10 cellular contexts compared by ENCODE assay signal in genomic region chr16:2157480-2158261, GRCh38. TPM values are rescaled to one million over a fixed set of nuclear protein-coding genes. Genes with fewer than 3 reads are reported as not detected.
DNase-seq lines count a peak whose midpoint lies in the region; ATAC-seq and TF ChIP-seq lines count a peak whose summit lies in the region.
"Had no signal": no experiment of that assay in that cellular context is flagged by ENCODE, and none has a peak within 500 bp of the region (broad histone marks: within the 10 kb centered on the region; RNA-seq: fewer than 3 reads in every experiment).

No MANE protein-coding gene starts in this region.

- peak overlapping the region in 3 of 5 donors; percentile 31 to 48 (median 41) for H3K9ac ChIP-seq in subcutaneous abdominal adipose tissue (ENCODE audit: low read length in 5 of 5)

- H3K4me1 Mint-ChIP-seq in activated CD4-positive, alpha-beta T cell treated with anti-CD3 and anti-CD28 coated beads for 36 hours, result peaks cover 22% of the 10 kb centered on the region
- H3K4me1 Mint-ChIP-seq in activated naive CD8-positive, alpha-beta T cell treated with anti-CD3 and anti-CD28 coated beads for 36 hours, result peaks cover 26% of the 10 kb centered on the region

- H3K27me3 ChIP-seq in subcutaneous abdominal adipose tissue (ENCODE audit: control insufficient read depth in 5 of 5, insufficient read depth in 4 of 5, low read length in 5 of 5), result no peaks in the 10 kb centered on the region

- no peak overlapping the region for H3K4me3 ChIP-seq in subcutaneous abdominal adipose tissue (ENCODE audit: low read depth in 1 of 5, low read length in 5 of 5)

- no peak for TF ChIP-seq CTCF in GM20000 (IDR thresholded peaks at IDR 0.05; ENCODE audit: extremely low read depth, missing control alignments)

- CTCF ChIA-PET in activated CD4-positive, alpha-beta T cell treated with anti-CD3 and anti-CD28 coated beads for 36 hours (lab: Charles Lee), result interaction anchor here (1.0 kb wide), 1 partner anchor 21 kb away, joined by 3 read pairs; no protein-coding TSS in a partner anchor

- H3K27ac ChIP-seq in subcutaneous abdominal adipose tissue (ENCODE audit: low read depth, low read length), result no peak overlapping the region
- H3K27ac ChIP-seq: WERI-Rb-1 had no signal

- no peak for DNase-seq in activated CD4-positive, alpha-beta T cell treated with anti-CD3 and anti-CD28 coated beads for 36 hours
- no peak for DNase-seq in activated CD4-positive, alpha-beta T cell treated with anti-CD3 and anti-CD28 coated beads, Interleukin-2, amount 50 U/mL, for 1 hour
- no peak for DNase-seq in activated naive CD8-positive, alpha-beta T cell treated with anti-CD3 and anti-CD28 coated beads for 36 hours
- DNase-seq in left colon, result peak; percentile 44 to 58
- no peak for DNase-seq in GM20000 (ENCODE audit: low spot score)
- DNase-seq in kidney glomerular epithelial cell (lab: John Stamatoyannopoulos, UW), result no peak
- DNase-seq: NCI-H1092, WERI-Rb-1 had no signal

- no peak for ATAC-seq in activated CD4-positive, alpha-beta T cell treated with anti-CD3 and anti-CD28 coated beads for 36 hours
- peak; percentile 7 for ATAC-seq in left colon
- ATAC-seq in HG03045 (IDR thresholded peaks at IDR 0.05; ENCODE audit: unreplicated experiment), result no peak

- intact Hi-C loops in activated CD4-positive, alpha-beta T cell treated with anti-CD3 and anti-CD28 coated beads for 36 hours (cut with DNase I, micrococcal nuclease), result loop anchor here in 1 of 2 experiments (5.0 kb wide), 1 partner anchor 50 kb away; the partner anchor contains the start of gene MLST8
- intact Hi-C loops in left colon (cut with DNase I, micrococcal nuclease), result no loop called here

- H3K36me3 ChIP-seq in subcutaneous abdominal adipose tissue (ENCODE audit: control insufficient read depth in 5 of 5, insufficient read depth in 5 of 5, low read length in 5 of 5), result no peaks in the 10 kb centered on the region

- H3K9me3 Mint-ChIP-seq in activated CD4-positive, alpha-beta T cell treated with anti-CD3 and anti-CD28 coated beads for 36 hours (ENCODE audit: low read depth), result no peaks in the 10 kb centered on the region
- no peaks in the 10 kb centered on the region for H3K9me3 Mint-ChIP-seq in activated naive CD8-positive, alpha-beta T cell treated with anti-CD3 and anti-CD28 coated beads for 36 hours

- H3K36me3 Mint-ChIP-seq in activated CD4-positive, alpha-beta T cell treated with anti-CD3 and anti-CD28 coated beads for 36 hours (ENCODE audit: low read depth), result peaks cover 31% of the 10 kb centered on the region
- H3K36me3 Mint-ChIP-seq in activated naive CD8-positive, alpha-beta T cell treated with anti-CD3 and anti-CD28 coated beads for 36 hours, result peaks cover 28% of the 10 kb centered on the region

- POLR2A ChIA-PET in activated CD4-positive, alpha-beta T cell treated with anti-CD3 and anti-CD28 coated beads for 36 hours (lab: Charles Lee), result no interaction called here

- peaks cover 8 to 85% (median 77%) of the 10 kb centered on the region in 5 donors for H3K4me1 ChIP-seq in subcutaneous abdominal adipose tissue (ENCODE audit: control insufficient read depth in 5 of 5, insufficient read depth in 5 of 5, low read length in 5 of 5)

- peak overlapping the region; percentile 89 for H3K4me3 Mint-ChIP-seq in activated CD4-positive, alpha-beta T cell treated with anti-CD3 and anti-CD28 coated beads for 36 hours
- H3K4me3 Mint-ChIP-seq in activated naive CD8-positive, alpha-beta T cell treated with anti-CD3 and anti-CD28 coated beads for 36 hours, result peak overlapping the region; percentile 96

- no peak overlapping the region for H3K27ac Mint-ChIP-seq in activated CD4-positive, alpha-beta T cell treated with anti-CD3 and anti-CD28 coated beads for 36 hours
- peak overlapping the region; percentile 31 for H3K27ac Mint-ChIP-seq in activated naive CD8-positive, alpha-beta T cell treated with anti-CD3 and anti-CD28 coated beads for 36 hours

- no peaks in the 10 kb centered on the region for H3K27me3 Mint-ChIP-seq in activated CD4-positive, alpha-beta T cell treated with anti-CD3 and anti-CD28 coated beads for 36 hours
- peaks cover 9% of the 10 kb centered on the region for H3K27me3 Mint-ChIP-seq in activated naive CD8-positive, alpha-beta T cell treated with anti-CD3 and anti-CD28 coated beads for 36 hours

- H3K9me3 ChIP-seq in subcutaneous abdominal adipose tissue (ENCODE audit: control insufficient read depth in 5 of 5, low read length in 5 of 5), result no peaks in the 10 kb centered on the region

RNA-seq across cellular contexts. Expression of gene TRAF7, which starts 2.1 kb away (rescaled TPM):
- total RNA-seq in activated CD4-positive, alpha-beta T cell treated with anti-CD3 and anti-CD28 coated beads for 36 hours, result 10 to 100 TPM; 70.7 to 93.7 TPM
- 10 to 100 TPM; 86.4 to 89.2 TPM for total RNA-seq in activated naive CD8-positive, alpha-beta T cell treated with anti-CD3 and anti-CD28 coated beads for 36 hours
- 10 to 100 TPM; 94.5 to 99.8 TPM for total RNA-seq in left colon

RNA-seq across cellular contexts. Expression of gene RAB26, which starts 9.2 kb away (rescaled TPM):
- total RNA-seq in activated CD4-positive, alpha-beta T cell treated with anti-CD3 and anti-CD28 coated beads for 36 hours, result under 1 TPM in 1 of 2 experiments, not detected in 1; 0.21 TPM
- total RNA-seq in activated naive CD8-positive, alpha-beta T cell treated with anti-CD3 and anti-CD28 coated beads for 36 hours, result under 1 TPM; 0.26 to 0.35 TPM
- 10 to 100 TPM; 24.9 to 27.2 TPM for total RNA-seq in left colon

RNA-seq across cellular contexts. Expression of gene PKD1, which starts 22.0 kb away (rescaled TPM):
- total RNA-seq in activated CD4-positive, alpha-beta T cell treated with anti-CD3 and anti-CD28 coated beads for 36 hours, result 10 to 100 TPM; 64.3 to 71.2 TPM
- total RNA-seq in activated naive CD8-positive, alpha-beta T cell treated with anti-CD3 and anti-CD28 coated beads for 36 hours, result 10 to 100 TPM; 52.6 to 54.5 TPM
- total RNA-seq in left colon, result 10 to 100 TPM; 75.1 to 76.7 TPM

RNA-seq across cellular contexts. Expression of gene CASKIN1, which starts 38.7 kb away (rescaled TPM):
- total RNA-seq in activated CD4-positive, alpha-beta T cell treated with anti-CD3 and anti-CD28 coated beads for 36 hours, result 1 to 10 TPM in 1 of 2 experiments, under 1 TPM in 1; 0.98 to 1.3 TPM
- total RNA-seq in activated naive CD8-positive, alpha-beta T cell treated with anti-CD3 and anti-CD28 coated beads for 36 hours, result 1 to 10 TPM; 1.8 to 3.4 TPM
- total RNA-seq in left colon, result under 1 TPM; 0.11 to 0.15 TPM

RNA-seq across cellular contexts. Expression of gene MLST8, which starts 47.6 kb away (rescaled TPM):
- total RNA-seq in activated CD4-positive, alpha-beta T cell treated with anti-CD3 and anti-CD28 coated beads for 36 hours, result 10 to 100 TPM; 61.3 to 76.1 TPM
- 10 to 100 TPM; 89.5 to 92.3 TPM for total RNA-seq in activated naive CD8-positive, alpha-beta T cell treated with anti-CD3 and anti-CD28 coated beads for 36 hours
- 10 to 100 TPM; 26.7 to 31.4 TPM for total RNA-seq in left colon

Comparison
In these comparisons a context has a peak if more than half of its experiments do, and no peak if none do; other contexts are left out.
1. DNase-seq: peak in left colon (2 of 2); none in activated CD4-positive, alpha-beta T cell treated with anti-CD3 and anti-CD28 coated beads for 36 hours (single experiment), activated CD4-positive, alpha-beta T cell treated with anti-CD3 and anti-CD28 coated beads, Interleukin-2, amount 50 U/mL, for 1 hour (single experiment), activated naive CD8-positive, alpha-beta T cell treated with anti-CD3 and anti-CD28 coated beads for 36 hours (single experiment), GM20000 (single experiment) and kidney glomerular epithelial cell (single experiment).
2. RNA of gene RAB26, which starts 9.2 kb away (total RNA-seq): 24.9 to 27.2 TPM in left colon; 0.26 to 0.35 TPM in activated naive CD8-positive, alpha-beta T cell treated with anti-CD3 and anti-CD28 coated beads for 36 hours and 0.21 TPM in activated CD4-positive, alpha-beta T cell treated with anti-CD3 and anti-CD28 coated beads for 36 hours; every median in the first group is over 10 times any median in the second.